In the genomic region with DNA sequence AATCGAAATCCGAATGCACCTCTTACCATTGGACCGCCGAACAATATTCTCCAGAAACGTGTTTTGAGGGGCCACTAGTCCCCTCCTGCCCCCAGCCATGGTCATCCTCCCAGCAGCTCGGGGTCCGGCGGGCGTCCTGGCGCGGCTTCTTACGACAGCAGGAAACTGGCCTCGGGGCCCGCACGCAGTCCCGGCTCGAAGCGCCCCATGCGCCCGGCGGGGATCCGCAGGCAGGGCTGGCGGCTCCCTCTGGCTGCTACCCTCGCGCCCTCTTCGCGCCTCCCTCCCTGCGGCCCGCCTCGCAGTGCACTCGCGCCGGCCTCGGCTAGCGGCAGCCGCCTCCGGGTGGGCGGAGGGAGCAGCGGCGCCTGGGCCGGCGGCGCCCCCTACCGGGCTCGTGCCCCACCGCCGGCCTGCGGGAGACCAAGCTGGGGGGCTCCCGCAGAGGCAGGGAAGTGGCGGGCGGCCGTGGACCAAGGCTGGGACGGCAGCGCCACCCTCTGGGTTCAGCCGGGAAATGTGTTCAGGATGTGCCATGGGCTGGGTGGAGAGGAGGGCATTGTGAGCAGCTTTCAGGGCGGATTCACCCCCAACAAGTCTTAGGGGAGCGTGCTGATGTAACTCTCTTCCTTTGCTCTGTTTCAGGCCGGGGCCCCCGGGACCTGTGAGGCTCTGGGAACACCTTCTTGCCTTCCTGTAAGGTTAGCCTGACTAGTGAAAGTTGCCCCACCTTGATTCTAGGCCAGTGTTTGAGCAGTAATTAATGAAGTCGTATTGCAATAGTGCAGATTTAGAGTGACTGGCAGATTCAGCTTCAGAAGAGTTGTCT, we compare ENCODE assay signal across 9 cellular contexts. TPM values are rescaled to one million over a fixed set of nuclear protein-coding genes. Genes with fewer than 3 reads are reported as not detected.
DNase-seq lines count a peak whose midpoint lies in the region; ATAC-seq and TF ChIP-seq lines count a peak whose summit lies in the region.
"Had no signal": no experiment of that assay in that cellular context is flagged by ENCODE, and none has a peak within 500 bp of the region (broad histone marks: within the 10 kb centered on the region; RNA-seq: fewer than 3 reads in every experiment).

A gene with protein sequence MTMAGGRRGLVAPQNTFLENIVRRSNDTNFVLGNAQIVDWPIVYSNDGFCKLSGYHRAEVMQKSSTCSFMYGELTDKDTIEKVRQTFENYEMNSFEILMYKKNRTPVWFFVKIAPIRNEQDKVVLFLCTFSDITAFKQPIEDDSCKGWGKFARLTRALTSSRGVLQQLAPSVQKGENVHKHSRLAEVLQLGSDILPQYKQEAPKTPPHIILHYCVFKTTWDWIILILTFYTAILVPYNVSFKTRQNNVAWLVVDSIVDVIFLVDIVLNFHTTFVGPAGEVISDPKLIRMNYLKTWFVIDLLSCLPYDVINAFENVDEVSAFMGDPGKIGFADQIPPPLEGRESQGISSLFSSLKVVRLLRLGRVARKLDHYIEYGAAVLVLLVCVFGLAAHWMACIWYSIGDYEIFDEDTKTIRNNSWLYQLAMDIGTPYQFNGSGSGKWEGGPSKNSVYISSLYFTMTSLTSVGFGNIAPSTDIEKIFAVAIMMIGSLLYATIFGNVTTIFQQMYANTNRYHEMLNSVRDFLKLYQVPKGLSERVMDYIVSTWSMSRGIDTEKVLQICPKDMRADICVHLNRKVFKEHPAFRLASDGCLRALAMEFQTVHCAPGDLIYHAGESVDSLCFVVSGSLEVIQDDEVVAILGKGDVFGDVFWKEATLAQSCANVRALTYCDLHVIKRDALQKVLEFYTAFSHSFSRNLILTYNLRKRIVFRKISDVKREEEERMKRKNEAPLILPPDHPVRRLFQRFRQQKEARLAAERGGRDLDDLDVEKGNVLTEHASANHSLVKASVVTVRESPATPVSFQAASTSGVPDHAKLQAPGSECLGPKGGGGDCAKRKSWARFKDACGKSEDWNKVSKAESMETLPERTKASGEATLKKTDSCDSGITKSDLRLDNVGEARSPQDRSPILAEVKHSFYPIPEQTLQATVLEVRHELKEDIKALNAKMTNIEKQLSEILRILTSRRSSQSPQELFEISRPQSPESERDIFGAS (minus strand): TSS at position 308 of the 829 bp plus-strand sequence. CDS start 203 bp downstream, at position 105.

- peaks cover 0 to 20% of the 10 kb centered on the region in 2 donors for H3K27me3 ChIP-seq in right lobe of liver

- H3K36me3 ChIP-seq in right lobe of liver, result no peaks in the 10 kb centered on the region

- H3K9me3 ChIP-seq in right lobe of liver, result no peaks in the 10 kb centered on the region

- H3K4me1 ChIP-seq in right lobe of liver, result peaks cover 0 to 12% (median 3%) of the 10 kb centered on the region in 4 donors

- peak; percentile 87 for ATAC-seq in GM19025 (IDR thresholded peaks at IDR 0.05; ENCODE audit: low read depth, unreplicated experiment)
- peak; percentile 90 for ATAC-seq in HG03280 (IDR thresholded peaks at IDR 0.05; ENCODE audit: unreplicated experiment)
- ATAC-seq in right lobe of liver, result peak; percentile 88 to 97 (median 96)

- intact Hi-C loops in right lobe of liver (cut with DNase I), result loop anchor here (5.0 to 10.0 kb wide), 2 partner anchors 549 to 552 kb away; no protein-coding TSS in a partner anchor

- peak within 1 kb of the TSS; percentile 25 to 45 (median 32) for H3K4me3 ChIP-seq in right lobe of liver

- TF ChIP-seq CTCF in right lobe of liver (IDR thresholded peaks at IDR 0.05), result peak; percentile 79 to 89 (median 84)

- no peak within 1 kb of the TSS for H3K27ac ChIP-seq in right lobe of liver

- no peak for TF ChIP-seq POLR2A in right lobe of liver (IDR thresholded peaks at IDR 0.05)

- 6% methylated on average over 8 of the region's 60 CpGs for WGBS in right lobe of liver (ENCODE audit: insufficient coverage, low coverage, low lambda C conversion rate, missing lambda C conversion rate)

- DNase-seq in AML-193 (lab: John Stamatoyannopoulos, UW), result peak; percentile 31 to 40
- peak; percentile 84 for DNase-seq in NCI-H345 treated with DMSO at 0.1 percent for 48 hours (lab: John Stamatoyannopoulos, UW; ENCODE audit: unreplicated experiment)
- peak; percentile 65 for DNase-seq in activated CD4-positive, alpha-beta T cell treated with anti-CD3 and anti-CD28 coated beads, Interleukin-2, amount 50 U/mL, for 1 hour
- peak; percentile 74 for DNase-seq in dedifferentiated amniotic fluid mesenchymal stem cell (ENCODE audit: extremely low spot score)
- DNase-seq in right lobe of liver, result peak; percentile 65 to 71 (median 70)
- DNase-seq in stimulated activated CD4-positive, alpha-beta T cell treated with anti-CD3 and anti-CD28 coated beads, Interleukin-4, amount 100 ng/mL, for 4 hours, result peak; percentile 67 to 75

RNA-seq across cellular contexts. Expression of the gene that starts here (rescaled TPM):
- total RNA-seq in right lobe of liver, result not detected
- total RNA-seq: T-helper 2 cell treated with Interferon-gamma antibody and Interleukin-4, amounts not matched to agents 100 ng/mL and 5 ng/mL, for 36 hours had no signal

Comparison
In these comparisons a context has a peak if more than half of its experiments do, and no peak if none do; other contexts are left out.
1. Peak in DNase-seq, ATAC-seq and H3K4me3 ChIP-seq in right lobe of liver; RNA of the gene not detected or under 1 TPM.